In the genomic region with DNA sequence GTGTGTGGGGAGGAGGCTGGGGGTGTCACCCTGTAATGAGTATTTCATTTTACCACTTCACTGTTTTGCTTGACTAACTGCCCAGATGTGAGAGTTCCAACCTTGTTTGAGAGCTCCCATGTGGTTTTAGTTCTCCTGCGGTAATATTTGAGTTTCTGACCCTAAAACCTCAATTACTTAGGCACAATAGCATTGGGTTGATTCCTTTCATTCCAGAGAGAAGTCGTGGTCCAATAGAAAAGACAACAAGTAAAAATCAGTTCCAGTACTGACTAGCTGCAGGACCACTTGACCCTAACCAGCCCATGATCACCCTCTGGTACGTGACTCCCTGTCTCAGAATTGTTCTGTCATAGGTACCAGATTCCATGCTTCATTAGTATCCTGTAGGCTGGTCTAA, we compare ENCODE assay signal across 14 cellular contexts.
DNase-seq lines count a peak whose midpoint lies in the region; ATAC-seq, FAIRE-seq and TF ChIP-seq lines count a peak whose summit lies in the region.
"Had no signal": no experiment of that assay in that cellular context is flagged by ENCODE, and none has a peak within 500 bp of the region (broad histone marks: within the 10 kb centered on the region; RNA-seq: fewer than 3 reads in every experiment).

No MANE protein-coding gene starts in this region.

- no peaks in the 10 kb centered on the region for H3K9me3 ChIP-seq in IMR-90 (ENCODE audit: control insufficient read depth, insufficient read depth, low read length)
- H3K9me3 ChIP-seq in small intestine (ENCODE audit: control insufficient read depth, low read depth): no peaks in the 10 kb centered on the region
- no peaks in the 10 kb centered on the region for H3K9me3 ChIP-seq in H9 (ENCODE audit: control insufficient read depth, low read depth, low read length)
- H3K9me3 ChIP-seq: left ventricle myocardium inferior had no signal

- no peaks in the 10 kb centered on the region for H4K20me1 ChIP-seq in IMR-90 (ENCODE audit: insufficient read depth, low read length)
- no peaks in the 10 kb centered on the region for H4K20me1 ChIP-seq in H9 (ENCODE audit: control insufficient read depth, insufficient read depth, insufficient read length)

- CTCF ChIA-PET in IMR-90 (lab: Yijun Ruan, JAX): no interaction called here

- H3K23ac ChIP-seq in IMR-90 (ENCODE audit: low read depth, low read length) (no peak overlapping the region), H9 (ENCODE audit: insufficient read length, low read depth, low read length) (no peak overlapping the region)

- H2BK5ac ChIP-seq in IMR-90 (ENCODE audit: low read depth, low read length, poor library complexity, severe bottlenecking) (no peak overlapping the region), H9 (ENCODE audit: insufficient read length, low read length) (no peak overlapping the region)

- H3K27ac Mint-ChIP-seq in H9: no peak overlapping the region
- H3K27ac Mint-ChIP-seq: GM23338 had no signal

- H3K27me3 ChIP-seq in IMR-90 (ENCODE audit: control insufficient read depth, insufficient read depth, low read length) (no peaks in the 10 kb centered on the region), small intestine (ENCODE audit: control insufficient read depth in 2 of 2, insufficient read depth in 2 of 2, low read length in 2 of 2) (no peaks in the 10 kb centered on the region), H9 (ENCODE audit: insufficient read depth, low read length) (no peaks in the 10 kb centered on the region)

- intact Hi-C loops in IMR-90 (cut with micrococcal nuclease): no loop called here

- H3K9ac ChIP-seq in IMR-90 (ENCODE audit: low read depth, low read length) (no peak overlapping the region), H9 (ENCODE audit: extremely low read depth, insufficient read length, low read length) (no peak overlapping the region)

- no peak overlapping the region for H3K4me2 ChIP-seq in IMR-90 (ENCODE audit: low read depth, low read length)
- no peak overlapping the region for H3K4me2 ChIP-seq in H9 (ENCODE audit: insufficient read depth, insufficient read length, low read length)
- H3K4me2 ChIP-seq: GM23338 had no signal

- no peaks in the 10 kb centered on the region for H3K36me3 ChIP-seq in IMR-90 (ENCODE audit: control insufficient read depth, insufficient read depth, low read length)
- H3K36me3 ChIP-seq in small intestine (ENCODE audit: control insufficient read depth in 2 of 2, insufficient read depth in 2 of 2, low read length in 2 of 2): no peaks in the 10 kb centered on the region
- H3K36me3 ChIP-seq: left ventricle myocardium inferior had no signal

- DNase-seq in IMR-90: peak; percentile 7
- peak; percentile 97 for DNase-seq in astrocyte of the cerebellum (ENCODE audit: low read depth)
- DNase-seq in foreskin fibroblast: peak; percentile 71 to 89
- no peak for DNase-seq in small intestine
- no peak for DNase-seq in H9
- DNase-seq in DMS79 treated with DMSO at 0.1 percent for 48 hours (lab: John Stamatoyannopoulos, UW): no peak
- DNase-seq in NCI-H187 treated with DMSO at 0.1 percent for 48 hours (lab: John Stamatoyannopoulos, UW): no peak
- DNase-seq: activated gamma-delta T cell treated with Interleukin-2 at 50 U/mL for 16 hours, anterior cingulate cortex, cortex of kidney, left ventricle myocardium inferior, NCI-H146 had no signal

- POLR2A ChIA-PET in IMR-90 (lab: Charles Lee; ENCODE audit: unreplicated experiment): no interaction called here

- H3K79me1 ChIP-seq in IMR-90 (ENCODE audit: low read depth in 1 of 2, low read length in 2 of 2) (no peaks in the 10 kb centered on the region), H9 (ENCODE audit: insufficient read depth, low read depth, low read length, poor library complexity, severe bottlenecking) (no peaks in the 10 kb centered on the region)

- H2AK5ac ChIP-seq in IMR-90 (ENCODE audit: low read depth, low read length) (no peak overlapping the region), H9 (ENCODE audit: insufficient read length, low read length) (no peak overlapping the region)

- no peaks in the 10 kb centered on the region for H3K27me3 Mint-ChIP-seq in H9 (ENCODE audit: low read depth)

- H3K23me2 ChIP-seq in H9 (ENCODE audit: insufficient read length, low read depth, low read length, poor library complexity, severe bottlenecking): no peaks in the 10 kb centered on the region

- H2AK9ac ChIP-seq in IMR-90 (replicated peaks; ENCODE audit: low read depth, low read length, poor library complexity): no peak overlapping the region

- H2BK120ac ChIP-seq in IMR-90 (ENCODE audit: low read depth, low read length): no peak overlapping the region
- no peak overlapping the region for H2BK120ac ChIP-seq in H9 (ENCODE audit: low read depth, low read length, poor library complexity, severe bottlenecking)

- no peak overlapping the region for H3K14ac ChIP-seq in IMR-90 (replicated peaks; ENCODE audit: low read depth, low read length)
- H3K14ac ChIP-seq in H9 (ENCODE audit: insufficient read depth, low read length): no peak overlapping the region

- no peak overlapping the region for H2BK12ac ChIP-seq in H9 (ENCODE audit: insufficient read length, low read depth, low read length)

- H3K4me1 Mint-ChIP-seq in H9: peaks cover 4 to 17% of the 10 kb centered on the region in 2 experiments

- H3K27ac ChIP-seq in IMR-90 (ENCODE audit: insufficient read depth, low read length) (no peak overlapping the region), small intestine (ENCODE audit: low read depth in 1 of 2, low read length in 1 of 2) (no peak overlapping the region), H9 (ENCODE audit: insufficient read length, low read depth, low read length) (no peak overlapping the region)
- H3K27ac ChIP-seq: left ventricle myocardium inferior had no signal

- no peaks in the 10 kb centered on the region for H3K9me3 Mint-ChIP-seq in H9
- H3K9me3 Mint-ChIP-seq: GM23338 had no signal

- H3K4ac ChIP-seq in IMR-90 (ENCODE audit: low read depth, low read length): no peak overlapping the region
- H3K4ac ChIP-seq in H9 (ENCODE audit: low read depth, low read length): no peak overlapping the region

- no peak overlapping the region for H3K18ac ChIP-seq in IMR-90 (ENCODE audit: low read depth, low read length)
- H3K18ac ChIP-seq in H9 (ENCODE audit: insufficient read length, low read depth, low read length): no peak overlapping the region

- no peak for TF ChIP-seq RAD21 in IMR-90 (IDR thresholded peaks at IDR 0.05; ENCODE audit: low read length)

- no peak for TF ChIP-seq CTCF in IMR-90 (conservative IDR thresholded peaks at IDR 0.05; ENCODE audit: low read depth, low read length)
- TF ChIP-seq CTCF in astrocyte of the cerebellum (IDR thresholded peaks at IDR 0.05; ENCODE audit: low read depth, low read length, missing control alignments): no peak
- TF ChIP-seq CTCF in foreskin fibroblast (IDR thresholded peaks at IDR 0.05; ENCODE audit: low read depth, low read length): no peak
- no peak for TF ChIP-seq CTCF in H9 (conservative IDR thresholded peaks at IDR 0.05)

- no peak overlapping the region for H4K91ac ChIP-seq in IMR-90 (ENCODE audit: insufficient read depth, low read depth, low read length)
- no peak overlapping the region for H4K91ac ChIP-seq in H9 (ENCODE audit: insufficient read length, low read depth, low read length)

- TF ChIP-seq POLR2A in IMR-90 (IDR thresholded peaks at IDR 0.05; ENCODE audit: low read depth, low read length): no peak

- no peak overlapping the region for H3T11ph ChIP-seq in H9 (ENCODE audit: low read length)

- no peaks in the 10 kb centered on the region for H3K9me1 ChIP-seq in IMR-90 (ENCODE audit: insufficient read depth, low read length)

- no TSS peak for BruUV-seq in IMR-90 (replicated peaks; lab: Mats Ljungman, UMichigan)

- FAIRE-seq in small intestine (lab: Jason Lieb, UNC): no peak

- H2BK20ac ChIP-seq in IMR-90 (ENCODE audit: low read depth, low read length) (no peak overlapping the region), H9 (ENCODE audit: low read depth, low read length, poor library complexity, severe bottlenecking) (no peak overlapping the region)

- no peak overlapping the region for H4K8ac ChIP-seq in IMR-90 (ENCODE audit: low read depth in 2 of 2, low read length in 2 of 2)
- H4K8ac ChIP-seq in H9 (replicated peaks; ENCODE audit: insufficient read length, low read depth, low read length): no peak overlapping the region

- no peak overlapping the region for H3K4me3 Mint-ChIP-seq in H9
- H3K4me3 Mint-ChIP-seq: GM23338 had no signal

- no peak overlapping the region for H4K5ac ChIP-seq in IMR-90 (ENCODE audit: low read depth, low read length)
- no peak overlapping the region for H4K5ac ChIP-seq in H9 (ENCODE audit: insufficient read length, low read depth, low read length)

- no peak for ATAC-seq in IMR-90 (ENCODE audit: low read depth)
- ATAC-seq: esophagus mucosa, GM23338 had no signal

- no peaks in the 10 kb centered on the region for H3K36me3 Mint-ChIP-seq in H9 (ENCODE audit: insufficient read depth in 1 of 3, low read depth in 3 of 3)

- H3K4me1 ChIP-seq in IMR-90 (ENCODE audit: control insufficient read depth, insufficient read depth, low read length) (no peaks in the 10 kb centered on the region), small intestine (ENCODE audit: control insufficient read depth in 2 of 2, insufficient read depth in 1 of 2, low read depth in 1 of 2, low read length in 1 of 2) (no peaks in the 10 kb centered on the region), H9 (ENCODE audit: insufficient read depth, low read length) (peaks cover 2% of the 10 kb centered on the region; the same call in 1 of the 2 replicates)
- H3K4me1 ChIP-seq: left ventricle myocardium inferior had no signal

- WGBS in IMR-90 (ENCODE audit: extremely low coverage in 2 of 2, insufficient read length in 1 of 2), 2 experiments: no CpG with 5 or more reads among the region's 3 CpGs
- 52 to 64% (median 61%) methylated on average over 3 of the region's 3 CpGs for WGBS in small intestine, 3 donors
- WGBS in H9 (ENCODE audit: extremely low coverage, insufficient read length, low lambda C conversion rate): no CpG with 5 or more reads among the region's 3 CpGs

- H2BK15ac ChIP-seq in IMR-90 (ENCODE audit: low read depth, low read length): no peak overlapping the region
- no peak overlapping the region for H2BK15ac ChIP-seq in H9 (ENCODE audit: low read depth, low read length)

- H3K56ac ChIP-seq in IMR-90 (ENCODE audit: extremely low read depth, insufficient read depth, low read length): no peak overlapping the region
- no peak overlapping the region for H3K56ac ChIP-seq in H9 (ENCODE audit: insufficient read length, low read depth, low read length)

- no peaks in the 10 kb centered on the region for H3K79me2 ChIP-seq in H9 (ENCODE audit: insufficient read depth, low read length)

- dilution Hi-C loops in IMR-90 (cut with HindIII; ENCODE audit: low sequenced_read_pairs, unreplicated experiment): no loop called here

- no peak overlapping the region for H2AFZ ChIP-seq in IMR-90 (replicated peaks; ENCODE audit: low read length, poor library complexity)
- no peak overlapping the region for H2AFZ ChIP-seq in H9 (ENCODE audit: low read length)
- H2AFZ ChIP-seq: GM23338 had no signal

- in situ Hi-C loops in IMR-90 (cut with MboI; ENCODE audit: low sequenced_read_pairs): no loop called here
- in situ Hi-C loops in astrocyte of the cerebellum (cut with HindIII; ENCODE audit: low sequenced_read_pairs): no loop called here

- H3K4me3 ChIP-seq in IMR-90 (ENCODE audit: insufficient read depth, low read depth, low read length) (no peak overlapping the region), astrocyte of the cerebellum (ENCODE audit: low read depth, low read length) (no peak overlapping the region), foreskin fibroblast (ENCODE audit: low read depth in 1 of 2, low read length in 2 of 2) (no peak overlapping the region), small intestine (ENCODE audit: low read depth in 1 of 2, low read length in 2 of 2) (no peak overlapping the region)
- H3K4me3 ChIP-seq: GM23338, left ventricle myocardium inferior had no signal

Comparison
In these comparisons a context has a peak if more than half of its experiments do, and no peak if none do; other contexts are left out.
1. DNase-seq: peak in IMR-90 (single experiment), astrocyte of the cerebellum (single experiment) and foreskin fibroblast (2 of 2); none in small intestine (single experiment), H9 (single experiment), DMS79 treated with DMSO at 0.1 percent for 48 hours (single experiment) and NCI-H187 treated with DMSO at 0.1 percent for 48 hours (single experiment).